ENCODE assay signal across 1 cellular context in the genomic region with DNA sequence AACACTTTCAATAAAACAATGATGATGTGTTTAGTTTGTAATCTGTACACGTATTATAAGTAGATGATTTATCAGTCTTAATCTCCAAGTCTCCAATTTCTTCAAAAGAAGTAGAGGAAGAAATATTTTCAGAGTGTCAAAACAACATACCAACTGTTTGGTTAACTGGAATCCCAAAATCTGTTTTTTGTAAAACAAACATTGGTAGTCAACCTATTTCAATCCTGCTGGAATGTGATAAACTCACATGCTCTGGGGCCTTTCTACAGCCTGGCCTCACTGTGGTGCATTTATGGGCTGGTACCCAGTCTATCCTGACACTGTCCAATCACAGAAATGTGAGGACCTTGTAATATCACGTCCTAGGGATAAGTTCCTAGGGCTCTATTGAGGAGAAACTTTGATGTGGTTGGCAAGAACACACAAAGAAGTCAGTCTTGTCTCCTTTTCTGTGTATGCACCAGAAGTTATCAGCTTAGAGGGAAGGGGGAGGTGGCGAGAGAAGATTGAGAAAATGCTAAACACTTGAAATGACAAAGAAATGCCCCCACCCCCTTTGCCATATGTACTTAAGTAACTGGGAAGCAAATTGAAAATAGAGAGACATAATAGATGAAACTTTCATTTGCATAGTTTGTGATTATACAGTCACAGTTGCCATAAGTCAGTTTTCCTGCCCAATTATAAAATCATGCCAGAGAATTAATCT.
TF ChIP-seq lines count a peak whose summit lies in the region.

No MANE protein-coding gene starts in this region.

TF ChIP-seq in H1, 55 proteins besides CTCF, POLR2A, EP300 and RAD21 (continued from another document):
- TF ChIP-seq, protein P1, sequence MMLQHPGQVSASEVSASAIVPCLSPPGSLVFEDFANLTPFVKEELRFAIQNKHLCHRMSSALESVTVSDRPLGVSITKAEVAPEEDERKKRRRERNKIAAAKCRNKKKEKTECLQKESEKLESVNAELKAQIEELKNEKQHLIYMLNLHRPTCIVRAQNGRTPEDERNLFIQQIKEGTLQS (IDR thresholded peaks at IDR 0.05; ENCODE audit: insufficient read depth, low read depth, low read length) = no peak
- TF ChIP-seq, protein P2, sequence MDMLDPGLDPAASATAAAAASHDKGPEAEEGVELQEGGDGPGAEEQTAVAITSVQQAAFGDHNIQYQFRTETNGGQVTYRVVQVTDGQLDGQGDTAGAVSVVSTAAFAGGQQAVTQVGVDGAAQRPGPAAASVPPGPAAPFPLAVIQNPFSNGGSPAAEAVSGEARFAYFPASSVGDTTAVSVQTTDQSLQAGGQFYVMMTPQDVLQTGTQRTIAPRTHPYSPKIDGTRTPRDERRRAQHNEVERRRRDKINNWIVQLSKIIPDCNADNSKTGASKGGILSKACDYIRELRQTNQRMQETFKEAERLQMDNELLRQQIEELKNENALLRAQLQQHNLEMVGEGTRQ (IDR thresholded peaks at IDR 0.05; ENCODE audit: low read length) = no peak
- no peak for TF ChIP-seq SP4 (IDR thresholded peaks at IDR 0.05; ENCODE audit: low read length)
- TF ChIP-seq TAF1 (IDR thresholded peaks at IDR 0.05; ENCODE audit: low read depth, low read length) = no peak
- no peak for TF ChIP-seq JUN (IDR thresholded peaks at IDR 0.05; ENCODE audit: low read depth, low read length)
- no peak for TF ChIP-seq GTF2F1 (IDR thresholded peaks at IDR 0.05; ENCODE audit: borderline replicate concordance, low read depth, low read length)
- TF ChIP-seq MAFK (IDR thresholded peaks at IDR 0.05; ENCODE audit: low read depth, low read length) = no peak
- no peak for TF ChIP-seq SIRT6 (IDR thresholded peaks at IDR 0.05; ENCODE audit: low read length)
- TF ChIP-seq TBP (IDR thresholded peaks at IDR 0.05; ENCODE audit: low read depth, low read length) = no peak
- no peak for TF ChIP-seq CTBP2 (IDR thresholded peaks at IDR 0.05; ENCODE audit: borderline replicate concordance, insufficient read depth, insufficient read length, low read length)
